In genomic region chr2:120558892-120559291, GRCh38 we compare ENCODE assay signal across 1 cellular context.
TF ChIP-seq lines count a peak whose summit lies in the region.

No MANE protein-coding gene starts in this region.

TF ChIP-seq in IMR-90, 13 proteins besides CTCF, POLR2A, EP300 and RAD21 (continued from another document):
- no peak for TF ChIP-seq ELK1 (IDR thresholded peaks at IDR 0.05; ENCODE audit: borderline replicate concordance, low read depth, low read length)
- TF ChIP-seq CHD1 (IDR thresholded peaks at IDR 0.05; ENCODE audit: low read depth, low read length) = no peak
- no peak for TF ChIP-seq USF2 (IDR thresholded peaks at IDR 0.05; ENCODE audit: low read depth, low read length)
- no peak for TF ChIP-seq MXI1 (IDR thresholded peaks at IDR 0.05; ENCODE audit: borderline replicate concordance, low read depth, low read length)
- no peak for TF ChIP-seq MAFK (IDR thresholded peaks at IDR 0.05; ENCODE audit: low read depth, low read length)
- no peak for TF ChIP-seq FOS (IDR thresholded peaks at IDR 0.05; ENCODE audit: low read depth, low read length)
- no peak for TF ChIP-seq SMC3 (IDR thresholded peaks at IDR 0.05; ENCODE audit: low read depth, low read length)
- TF ChIP-seq NFE2L2 (IDR thresholded peaks at IDR 0.05; ENCODE audit: low read depth, low read length) = no peak
- no peak for TF ChIP-seq RFX5 (IDR thresholded peaks at IDR 0.05; ENCODE audit: low read depth, low read length)
TF ChIP-seq in IMR-90: peak in this region for 0.
